In genomic region chr7:75611557-75612178, GRCh38 we compare ENCODE assay signal across 1 cellular context.
A peak's percentile ranks its signal among the peaks of the same experiment; 100 is the strongest.
TF ChIP-seq lines count a peak whose summit lies in the region.

No MANE protein-coding gene starts in this region.

TF ChIP-seq in HepG2, 621 proteins besides CTCF, POLR2A, EP300 and RAD21 (continued from another document and continues in another):
- no peak for TF ChIP-seq ZBTB10 (CRISPR knock-in tag; IDR thresholded peaks at IDR 0.05; ENCODE audit: borderline replicate concordance)
- no peak for TF ChIP-seq ZNF780A (CRISPR knock-in tag; IDR thresholded peaks at IDR 0.05)
- TF ChIP-seq AKAP8 (CRISPR knock-in tag; IDR thresholded peaks at IDR 0.05), result no peak
- TF ChIP-seq ZFP36 (IDR thresholded peaks at IDR 0.05; ENCODE audit: borderline replicate concordance, low read depth, low read length, partially characterized antibody), result no peak
- TF ChIP-seq PHF21A (CRISPR knock-in tag; IDR thresholded peaks at IDR 0.05), result peak; percentile 96
- no peak for TF ChIP-seq TFE3 (CRISPR knock-in tag; IDR thresholded peaks at IDR 0.05)
- TF ChIP-seq SALL2 (CRISPR knock-in tag; IDR thresholded peaks at IDR 0.05), result no peak
- TF ChIP-seq NFIB (CRISPR knock-in tag; IDR thresholded peaks at IDR 0.05; ENCODE audit: borderline replicate concordance), result no peak
- TF ChIP-seq THAP11 (CRISPR knock-in tag; IDR thresholded peaks at IDR 0.05), result peak; percentile 79
- no peak for TF ChIP-seq ZNF343 (CRISPR knock-in tag; IDR thresholded peaks at IDR 0.05)
- 0 out of 2 replicates have a peak, but pooled peaks have one; percentile 13 for TF ChIP-seq ZKSCAN8 (CRISPR knock-in tag; IDR thresholded peaks at IDR 0.05; ENCODE audit: borderline replicate concordance)
- TF ChIP-seq EZH2 (conservative IDR thresholded peaks at IDR 0.05; ENCODE audit: low read depth, low read length), result no peak
- no peak for TF ChIP-seq ZNF17 (CRISPR knock-in tag; IDR thresholded peaks at IDR 0.05)
- no peak for TF ChIP-seq ETS1 (CRISPR knock-in tag; IDR thresholded peaks at IDR 0.05)
- TF ChIP-seq BRF2 (CRISPR knock-in tag; IDR thresholded peaks at IDR 0.05), result no peak
- no peak for TF ChIP-seq ZMAT5 (CRISPR knock-in tag; IDR thresholded peaks at IDR 0.05; ENCODE audit: borderline replicate concordance, low read depth)
- TF ChIP-seq MAX (IDR thresholded peaks at IDR 0.05), result peak; percentile 81
- peak; percentile 42; the same call in 1 of the 2 replicates for TF ChIP-seq ZFP41 (CRISPR knock-in tag; IDR thresholded peaks at IDR 0.05; ENCODE audit: borderline replicate concordance)
- TF ChIP-seq MXD1 (CRISPR knock-in tag; IDR thresholded peaks at IDR 0.05), result no peak
- no peak for TF ChIP-seq ZBTB34 (CRISPR knock-in tag; IDR thresholded peaks at IDR 0.05)
- TF ChIP-seq AKNA (CRISPR knock-in tag; IDR thresholded peaks at IDR 0.05; ENCODE audit: borderline replicate concordance), result no peak
- no peak for TF ChIP-seq ESRRA (CRISPR knock-in tag; IDR thresholded peaks at IDR 0.05; ENCODE audit: low read depth)
- TF ChIP-seq PRPF4 (IDR thresholded peaks at IDR 0.05; ENCODE audit: low read depth, low read length, poor library complexity, severe bottlenecking), result no peak
- no peak for TF ChIP-seq ZFP37 (CRISPR knock-in tag; IDR thresholded peaks at IDR 0.05; ENCODE audit: borderline replicate concordance)
- no peak for TF ChIP-seq FIP1L1 (IDR thresholded peaks at IDR 0.05; ENCODE audit: borderline replicate concordance, insufficient read depth, low read depth, low read length)
- no peak for TF ChIP-seq SMAD1 (CRISPR knock-in tag; IDR thresholded peaks at IDR 0.05; ENCODE audit: borderline replicate concordance, low read depth)
- no peak for TF ChIP-seq PPARG (CRISPR knock-in tag; conservative IDR thresholded peaks at IDR 0.05)
- no peak for TF ChIP-seq RARG (CRISPR knock-in tag; IDR thresholded peaks at IDR 0.05; ENCODE audit: low read depth)
- TF ChIP-seq ZGPAT (CRISPR knock-in tag; IDR thresholded peaks at IDR 0.05), result peak; percentile 55; the same call in 1 of the 2 replicates
- TF ChIP-seq RCOR2 (CRISPR knock-in tag; IDR thresholded peaks at IDR 0.05), result no peak
- peak; percentile 69; the same call in 1 of the 2 replicates for TF ChIP-seq HOXA3 (CRISPR knock-in tag; IDR thresholded peaks at IDR 0.05)
- TF ChIP-seq FOXP4 (CRISPR knock-in tag; IDR thresholded peaks at IDR 0.05), result peak; percentile 49
- no peak for TF ChIP-seq SIN3B (IDR thresholded peaks at IDR 0.05; ENCODE audit: low read length)
- 0 out of 2 replicates have a peak, but pooled peaks have one; percentile 64 for TF ChIP-seq HINFP (CRISPR knock-in tag; IDR thresholded peaks at IDR 0.05; ENCODE audit: low read depth)
- TF ChIP-seq NR2C2 (CRISPR knock-in tag; IDR thresholded peaks at IDR 0.05; ENCODE audit: borderline replicate concordance), result 0 out of 2 replicates have a peak, but pooled peaks have one; percentile 24
- no peak for TF ChIP-seq ZNF569 (CRISPR knock-in tag; IDR thresholded peaks at IDR 0.05; ENCODE audit: borderline replicate concordance)
- TF ChIP-seq SNAI1 (CRISPR knock-in tag; IDR thresholded peaks at IDR 0.05; ENCODE audit: borderline replicate concordance), result no peak
- peak; percentile 37; the same call in 1 of the 2 replicates for TF ChIP-seq FOXA3 (CRISPR knock-in tag; IDR thresholded peaks at IDR 0.05)
- no peak for TF ChIP-seq TEF (CRISPR knock-in tag; IDR thresholded peaks at IDR 0.05)
- no peak for TF ChIP-seq HOXA9 (CRISPR knock-in tag; IDR thresholded peaks at IDR 0.05; ENCODE audit: borderline replicate concordance)
